Comparison of ENCODE assay signal across 8 cellular contexts in genomic region chr1:27658951-27659496, GRCh38. TPM values are rescaled to one million over a fixed set of nuclear protein-coding genes. Genes with fewer than 3 reads are reported as not detected.
A peak's percentile ranks its signal among the peaks of the same experiment; 100 is the strongest.
DNase-seq lines count a peak whose midpoint lies in the region; TF ChIP-seq lines count a peak whose summit lies in the region.

No MANE protein-coding gene starts in this region.

- H3K27me3 Mint-ChIP-seq in immature natural killer cell (ENCODE audit: low read depth in 3 of 3) = peaks cover 21 to 27% (median 21%) of the 10 kb centered on the region in 3 donors
- no peaks in the 10 kb centered on the region for H3K27me3 Mint-ChIP-seq in stimulated activated naive CD8-positive, alpha-beta T cell treated with anti-CD3 and anti-CD28 coated beads, Interleukin-15, Interleukin-2, amounts not matched to agents 100 ng/mL and 50 ng/mL, for 24 hours

- no peaks in the 10 kb centered on the region for H3K9me3 Mint-ChIP-seq in immature natural killer cell
- H3K9me3 Mint-ChIP-seq in stimulated activated naive CD8-positive, alpha-beta T cell treated with anti-CD3 and anti-CD28 coated beads, Interleukin-15, Interleukin-2, amounts not matched to agents 100 ng/mL and 50 ng/mL, for 24 hours = no peaks in the 10 kb centered on the region

- no peak for TF ChIP-seq CTCF in GM13976 (IDR thresholded peaks at IDR 0.05; ENCODE audit: borderline replicate concordance, control extremely low read depth, extremely low read depth, insufficient read depth, missing control alignments)

- DNase-seq in GM13976 (ENCODE audit: low spot score) (peak; percentile 49), H4 (ENCODE audit: low spot score) (peak; percentile 48), LHCN-M2 (ENCODE audit: low read depth) (peak; percentile 91), amniotic epithelial cell (ENCODE audit: low read depth) (peak; percentile 33), immature natural killer cell (peak; percentile 36 to 53 (median 47)), DMS79 (lab: John Stamatoyannopoulos, UW) (no peak), NCI-H187 (lab: John Stamatoyannopoulos, UW) (no peak)

- no peaks in the 10 kb centered on the region for H3K36me3 Mint-ChIP-seq in immature natural killer cell
- no peaks in the 10 kb centered on the region for H3K36me3 Mint-ChIP-seq in stimulated activated naive CD8-positive, alpha-beta T cell treated with anti-CD3 and anti-CD28 coated beads, Interleukin-15, Interleukin-2, amounts not matched to agents 100 ng/mL and 50 ng/mL, for 24 hours (ENCODE audit: low read depth)

- in situ Hi-C loops in GM13976 (cut with MboI; ENCODE audit: low sequenced_read_pairs, unreplicated experiment) = no loop called here

- peak overlapping the region; percentile 97 to 100 (median 99) for H3K27ac Mint-ChIP-seq in immature natural killer cell
- H3K27ac Mint-ChIP-seq in stimulated activated naive CD8-positive, alpha-beta T cell treated with anti-CD3 and anti-CD28 coated beads, Interleukin-15, Interleukin-2, amounts not matched to agents 100 ng/mL and 50 ng/mL, for 24 hours = peak overlapping the region; percentile 94

- peak overlapping the region; percentile 84 to 87 (median 84) for H3K4me3 Mint-ChIP-seq in immature natural killer cell
- peak overlapping the region; percentile 79 for H3K4me3 Mint-ChIP-seq in stimulated activated naive CD8-positive, alpha-beta T cell treated with anti-CD3 and anti-CD28 coated beads, Interleukin-15, Interleukin-2, amounts not matched to agents 100 ng/mL and 50 ng/mL, for 24 hours

- H3K4me1 Mint-ChIP-seq in immature natural killer cell = peaks cover 60 to 64% of the 10 kb centered on the region in 2 donors
- H3K4me1 Mint-ChIP-seq in stimulated activated naive CD8-positive, alpha-beta T cell treated with anti-CD3 and anti-CD28 coated beads, Interleukin-15, Interleukin-2, amounts not matched to agents 100 ng/mL and 50 ng/mL, for 24 hours (ENCODE audit: low read depth) = peaks cover 55% of the 10 kb centered on the region

RNA-seq across cellular contexts. Expression of gene IFI6, which starts 13.0 kb away (rescaled TPM):
- 257 and 342 TPM in 2 replicates for total RNA-seq in H4 (2014; rRNA removed; shearing (Covaris generic))
- 120 and 231 TPM in 2 replicates for total RNA-seq in LHCN-M2 (2014; rRNA removed)
- polyA plus RNA-seq in LHCN-M2 (2012) = 104 TPM
- 100 to 1,000 TPM in 2 of 3 donors, 10 to 100 TPM in 1; 41.3 to 186 (median 177) TPM for polyA plus RNA-seq in immature natural killer cell

RNA-seq across cellular contexts. Expression of gene FGR, which starts 24.0 kb away (rescaled TPM):
- total RNA-seq in H4 (2014; rRNA removed; shearing (Covaris generic)) = not detected in 2 replicates
- total RNA-seq in LHCN-M2 (2014; rRNA removed) = not detected in 2 replicates
- polyA plus RNA-seq in LHCN-M2 (2012) = not detected
- polyA plus RNA-seq in immature natural killer cell = 100 to 1,000 TPM; 350 to 654 (median 572) TPM

RNA-seq across cellular contexts. Expression of gene AHDC1, which starts 55.1 kb away (rescaled TPM):
- total RNA-seq in H4 (2014; rRNA removed; shearing (Covaris generic)) = 2.0 and 3.6 TPM in 2 replicates
- 33.5 and 40.4 TPM in 2 replicates for total RNA-seq in LHCN-M2 (2014; rRNA removed)
- 37.3 TPM for polyA plus RNA-seq in LHCN-M2 (2012)
- 1 to 10 TPM in 2 of 3 donors, not detected in 1; 1.2 to 6.3 TPM for polyA plus RNA-seq in immature natural killer cell

Comparison
In these comparisons a context has a peak if more than half of its experiments do, and no peak if none do; other contexts are left out.
1. DNase-seq: peak in GM13976 (single experiment), H4 (single experiment), LHCN-M2 (single experiment), amniotic epithelial cell (single experiment) and immature natural killer cell (3 of 3); none in DMS79 (single experiment) and NCI-H187 (0 of 2).